8 cellular contexts compared by ENCODE assay signal in genomic region chr1:10941891-10942541, GRCh38.
DNase-seq lines count a peak whose midpoint lies in the region; ATAC-seq lines count a peak whose summit lies in the region.

No MANE protein-coding gene starts in this region.

- H3K27me3 ChIP-seq in effector memory CD4-positive, alpha-beta T cell (replicated peaks; ENCODE audit: control insufficient read depth, insufficient read depth, low read length, poor library complexity, severe bottlenecking): no peaks in the 10 kb centered on the region

- no peak overlapping the region for H3K27ac Mint-ChIP-seq in activated CD4-positive, alpha-beta T cell treated with anti-CD3 and anti-CD28 coated beads, Interleukin-2, amount 10 ng/mL, durations not matched to agents 24 days and 14 days
- H3K27ac Mint-ChIP-seq in stimulated activated naive CD8-positive, alpha-beta T cell treated with anti-CD3 and anti-CD28 coated beads, Interleukin-15, amount 100 ng/mL, for 72 hours: no peak overlapping the region

- no peaks in the 10 kb centered on the region for H3K9me3 Mint-ChIP-seq in activated CD4-positive, alpha-beta T cell treated with anti-CD3 and anti-CD28 coated beads, Interleukin-2, amount 10 ng/mL, durations not matched to agents 24 days and 14 days
- H3K9me3 Mint-ChIP-seq in stimulated activated naive CD8-positive, alpha-beta T cell treated with anti-CD3 and anti-CD28 coated beads, Interleukin-15, amount 100 ng/mL, for 72 hours: no peaks in the 10 kb centered on the region

- intact Hi-C loops in activated CD4-positive, alpha-beta T cell treated with anti-CD3 and anti-CD28 coated beads, Interleukin-2, amount 10 ng/mL, durations not matched to agents 24 days and 14 days (cut with micrococcal nuclease): loop anchor here (2.0 to 5.0 kb wide), 2 partner anchors 75 to 250 kb away; no protein-coding TSS in a partner anchor

- no peaks in the 10 kb centered on the region for H3K36me3 Mint-ChIP-seq in activated CD4-positive, alpha-beta T cell treated with anti-CD3 and anti-CD28 coated beads, Interleukin-2, amount 10 ng/mL, durations not matched to agents 24 days and 14 days (ENCODE audit: low read depth)

- peaks cover 59% of the 10 kb centered on the region for H3K27me3 Mint-ChIP-seq in activated CD4-positive, alpha-beta T cell treated with anti-CD3 and anti-CD28 coated beads, Interleukin-2, amount 10 ng/mL, durations not matched to agents 24 days and 14 days
- H3K27me3 Mint-ChIP-seq in stimulated activated naive CD8-positive, alpha-beta T cell treated with anti-CD3 and anti-CD28 coated beads, Interleukin-15, amount 100 ng/mL, for 72 hours: peaks cover 80% of the 10 kb centered on the region

- H3K4me3 Mint-ChIP-seq in activated CD4-positive, alpha-beta T cell treated with anti-CD3 and anti-CD28 coated beads, Interleukin-2, amount 10 ng/mL, durations not matched to agents 24 days and 14 days: no peak overlapping the region
- H3K4me3 Mint-ChIP-seq in stimulated activated naive CD8-positive, alpha-beta T cell treated with anti-CD3 and anti-CD28 coated beads, Interleukin-15, amount 100 ng/mL, for 72 hours: no peak overlapping the region

- peaks cover 29% of the 10 kb centered on the region for H3K4me1 Mint-ChIP-seq in activated CD4-positive, alpha-beta T cell treated with anti-CD3 and anti-CD28 coated beads, Interleukin-2, amount 10 ng/mL, durations not matched to agents 24 days and 14 days
- H3K4me1 Mint-ChIP-seq in stimulated activated naive CD8-positive, alpha-beta T cell treated with anti-CD3 and anti-CD28 coated beads, Interleukin-15, amount 100 ng/mL, for 72 hours: peaks cover 63% of the 10 kb centered on the region

- no peaks in the 10 kb centered on the region for H3K9me3 ChIP-seq in effector memory CD4-positive, alpha-beta T cell (ENCODE audit: control insufficient read depth, low read length)

- no peak for ATAC-seq in stimulated activated naive CD8-positive, alpha-beta T cell treated with anti-CD3 and anti-CD28 coated beads, Interleukin-15, amount 100 ng/mL, for 72 hours
- ATAC-seq in GM18909 (IDR thresholded peaks at IDR 0.05; ENCODE audit: poor library complexity, unreplicated experiment): no peak

- DNase-seq in ELF-1 (ENCODE audit: low read depth, low spot score) (peak; percentile 80), LHCN-M2 (ENCODE audit: low read depth) (peak; percentile 11), mucosa of gallbladder (ENCODE audit: low spot score) (peak; percentile 47), COR-L47 (lab: John Stamatoyannopoulos, UW) (no peak)
- peak; percentile 90 for DNase-seq in activated CD4-positive, alpha-beta T cell treated with anti-CD3 and anti-CD28 coated beads, Interleukin-2, amount 10 ng/mL, durations not matched to agents 24 days and 14 days
- peak; percentile 25 to 41 (median 26) for DNase-seq in effector memory CD4-positive, alpha-beta T cell
- peak; percentile 56 to 74 for DNase-seq in stimulated activated naive CD8-positive, alpha-beta T cell treated with anti-CD3 and anti-CD28 coated beads, Interleukin-15, amount 100 ng/mL, for 72 hours

- no peak overlapping the region for H3K27ac ChIP-seq in effector memory CD4-positive, alpha-beta T cell (ENCODE audit: insufficient read depth, low read length, poor library complexity, severe bottlenecking)

- H3K36me3 ChIP-seq in effector memory CD4-positive, alpha-beta T cell (ENCODE audit: control insufficient read depth, insufficient read depth, low read length): no peaks in the 10 kb centered on the region

- H3K4me1 ChIP-seq in effector memory CD4-positive, alpha-beta T cell (ENCODE audit: control insufficient read depth, insufficient read depth, low read length, poor library complexity, severe bottlenecking): peaks cover 10% of the 10 kb centered on the region

- no peak overlapping the region for H3K4me3 ChIP-seq in effector memory CD4-positive, alpha-beta T cell (ENCODE audit: insufficient read depth, low read depth, low read length, poor library complexity, severe bottlenecking)
